9 cellular contexts compared by ENCODE assay signal in the genomic region with DNA sequence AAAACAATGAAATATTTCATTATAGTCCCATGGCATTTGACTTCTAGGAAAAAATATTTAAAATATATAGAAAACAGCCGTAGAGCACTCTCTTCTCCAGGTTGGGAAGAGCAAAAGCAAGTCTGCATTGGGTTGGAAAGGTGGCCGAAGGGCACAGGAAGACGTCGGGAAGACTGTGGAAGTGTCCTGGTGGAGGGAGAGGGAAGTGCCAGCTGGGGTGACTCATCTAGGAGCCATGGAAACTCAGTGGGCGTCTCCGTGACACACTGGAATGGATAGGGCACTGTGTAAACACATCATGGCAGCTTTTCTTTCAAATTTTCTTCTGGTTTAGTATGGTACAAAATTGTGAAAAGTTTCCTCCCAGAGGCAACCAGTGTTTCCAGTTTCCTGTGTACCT. TPM values are rescaled to one million over a fixed set of nuclear protein-coding genes. Genes with fewer than 3 reads are reported as not detected.
DNase-seq lines count a peak whose midpoint lies in the region; ATAC-seq, FAIRE-seq and TF ChIP-seq lines count a peak whose summit lies in the region.
"Had no signal": no experiment of that assay in that cellular context is flagged by ENCODE, and none has a peak within 500 bp of the region (broad histone marks: within the 10 kb centered on the region; RNA-seq: fewer than 3 reads in every experiment).

No MANE protein-coding gene starts in this region.

- intact Hi-C loops in lower leg skin (cut with DNase I; ENCODE audit: low total_unique reads): no loop called here
- intact Hi-C loops in activated CD4-positive, alpha-beta T cell treated with anti-CD3 and anti-CD28 coated beads for 36 hours (cut with DNase I, micrococcal nuclease): no loop called here

- H3K27me3 Mint-ChIP-seq in activated CD4-positive, alpha-beta T cell treated with anti-CD3 and anti-CD28 coated beads for 36 hours: no peaks in the 10 kb centered on the region
- H3K27me3 Mint-ChIP-seq: activated naive CD8-positive, alpha-beta T cell treated with anti-CD3 and anti-CD28 coated beads, Interleukin-2, amount 10 ng/mL, durations not matched to agents 7 days and 5 days had no signal

- DNase-seq in AG09319 (ENCODE audit: extremely low read depth, low read depth) (peak; percentile 54), HTR-8/SVneo (ENCODE audit: insufficient read length, low spot score) (peak; percentile 75), cerebellum (ENCODE audit: low spot score) (peak; percentile 52), lower leg skin (ENCODE audit: low spot score in 2 of 2) (peak in 1 of 2 donors; percentile 65)
- DNase-seq in activated naive CD4-positive, alpha-beta T cell treated with anti-CD3 and anti-CD28 coated beads, Interleukin-2, amount 50 U/mL, for 16 hours: no peak
- DNase-seq in activated CD4-positive, alpha-beta T cell treated with anti-CD3 and anti-CD28 coated beads for 36 hours: no peak

- CTCF ChIA-PET in activated CD4-positive, alpha-beta T cell treated with anti-CD3 and anti-CD28 coated beads for 36 hours (lab: Charles Lee): interaction anchor here (0.6 to 1.2 kb wide), 4 partner anchors 8 to 867 kb away, joined by 3 to 5 read pairs (median 4); no protein-coding TSS in a partner anchor

- POLR2A ChIA-PET in activated CD4-positive, alpha-beta T cell treated with anti-CD3 and anti-CD28 coated beads for 36 hours (lab: Charles Lee): no interaction called here

- peaks cover 30% of the 10 kb centered on the region for H3K36me3 Mint-ChIP-seq in activated CD4-positive, alpha-beta T cell treated with anti-CD3 and anti-CD28 coated beads for 36 hours (ENCODE audit: low read depth)

- H3K4me3 Mint-ChIP-seq in activated CD4-positive, alpha-beta T cell treated with anti-CD3 and anti-CD28 coated beads for 36 hours: no peak overlapping the region
- H3K4me3 Mint-ChIP-seq: activated naive CD8-positive, alpha-beta T cell treated with anti-CD3 and anti-CD28 coated beads, Interleukin-2, amount 10 ng/mL, durations not matched to agents 7 days and 5 days had no signal

- TF ChIP-seq POLR2A in lower leg skin (IDR thresholded peaks at IDR 0.05): no peak

- ATAC-seq in GM19395 (IDR thresholded peaks at IDR 0.05; ENCODE audit: unreplicated experiment) (no peak), GM21390 (IDR thresholded peaks at IDR 0.05; ENCODE audit: unreplicated experiment) (no peak)
- ATAC-seq in activated CD4-positive, alpha-beta T cell treated with anti-CD3 and anti-CD28 coated beads for 36 hours: no peak

- TF ChIP-seq CTCF in AG09319 (IDR thresholded peaks at IDR 0.05; ENCODE audit: low read depth, low read length) (peak; percentile 50), lower leg skin (IDR thresholded peaks at IDR 0.05) (peak in 2 of 3 donors; percentile 33 to 72)

- no peaks in the 10 kb centered on the region for H3K9me3 Mint-ChIP-seq in activated CD4-positive, alpha-beta T cell treated with anti-CD3 and anti-CD28 coated beads for 36 hours (ENCODE audit: low read depth)
- H3K9me3 Mint-ChIP-seq: activated naive CD8-positive, alpha-beta T cell treated with anti-CD3 and anti-CD28 coated beads, Interleukin-2, amount 10 ng/mL, durations not matched to agents 7 days and 5 days had no signal

- H3K4me3 ChIP-seq in lower leg skin (ENCODE audit: low read depth, poor library complexity, severe bottlenecking): no peak overlapping the region

- FAIRE-seq in HTR-8/SVneo (lab: Jason Lieb, UNC): no peak

- 12 to 15% methylated on average over 6 of the region's 6 CpGs for WGBS in lower leg skin, 2 donors

- H3K4me1 Mint-ChIP-seq in activated CD4-positive, alpha-beta T cell treated with anti-CD3 and anti-CD28 coated beads for 36 hours: peaks cover 24% of the 10 kb centered on the region

- no peak overlapping the region for H3K27ac Mint-ChIP-seq in activated CD4-positive, alpha-beta T cell treated with anti-CD3 and anti-CD28 coated beads for 36 hours
- H3K27ac Mint-ChIP-seq: activated naive CD8-positive, alpha-beta T cell treated with anti-CD3 and anti-CD28 coated beads, Interleukin-2, amount 10 ng/mL, durations not matched to agents 7 days and 5 days had no signal

RNA-seq across cellular contexts. Expression of gene GTPBP1, which starts 12.7 kb away (rescaled TPM):
- 37.6 TPM for total RNA-seq in cerebellum
- total RNA-seq in lower leg skin: 10 to 100 TPM; 53.1 to 79.9 (median 72.7) TPM
- total RNA-seq in activated CD4-positive, alpha-beta T cell treated with anti-CD3 and anti-CD28 coated beads for 36 hours: 10 to 100 TPM; 88.6 to 92.8 TPM

RNA-seq across cellular contexts. Expression of gene JOSD1, which starts 17.7 kb away (rescaled TPM):
- total RNA-seq in cerebellum (36.9 TPM), lower leg skin (10 to 100 TPM; 52.0 to 90.6 (median 68.0) TPM)
- total RNA-seq in activated CD4-positive, alpha-beta T cell treated with anti-CD3 and anti-CD28 coated beads for 36 hours: 10 to 100 TPM; 68.0 to 77.7 TPM

RNA-seq across cellular contexts. Expression of gene TOMM22, which starts 36.7 kb away (rescaled TPM):
- total RNA-seq in cerebellum (23.0 TPM), lower leg skin (10 to 100 TPM; 24.8 to 42.2 (median 34.5) TPM)
- 100 to 1,000 TPM; 146 to 155 TPM for total RNA-seq in activated CD4-positive, alpha-beta T cell treated with anti-CD3 and anti-CD28 coated beads for 36 hours

RNA-seq across cellular contexts. Expression of gene SUN2, which starts 37.4 kb away (rescaled TPM):
- total RNA-seq in cerebellum: 84.7 TPM
- total RNA-seq in lower leg skin: 100 to 1,000 TPM; 231 to 344 (median 282) TPM
- total RNA-seq in activated CD4-positive, alpha-beta T cell treated with anti-CD3 and anti-CD28 coated beads for 36 hours: 100 to 1,000 TPM in 1 of 2 experiments, 10 to 100 TPM in 1; 87.2 to 102 TPM

Comparison
In these comparisons a context has a peak if more than half of its experiments do, and no peak if none do; other contexts are left out.
1. DNase-seq: peak in AG09319 (single experiment), HTR-8/SVneo (single experiment) and cerebellum (single experiment); none in activated naive CD4-positive, alpha-beta T cell treated with anti-CD3 and anti-CD28 coated beads, Interleukin-2, amount 50 U/mL, for 16 hours (single experiment) and activated CD4-positive, alpha-beta T cell treated with anti-CD3 and anti-CD28 coated beads for 36 hours (single experiment).